Comparison of ENCODE assay signal across 11 cellular contexts in genomic region chr3:131231710-131232348, GRCh38.
DNase-seq lines count a peak whose midpoint lies in the region; ATAC-seq and TF ChIP-seq lines count a peak whose summit lies in the region.
"Had no signal": no experiment of that assay in that cellular context is flagged by ENCODE, and none has a peak within 500 bp of the region (broad histone marks: within the 10 kb centered on the region; RNA-seq: fewer than 3 reads in every experiment).

No MANE protein-coding gene starts in this region.

- POLR2A ChIA-PET in IMR-90 (lab: Charles Lee; ENCODE audit: unreplicated experiment): no interaction called here

- no peak overlapping the region for H2BK5ac ChIP-seq in IMR-90 (ENCODE audit: low read depth, low read length, poor library complexity, severe bottlenecking)

- TF ChIP-seq POLR2A in IMR-90 (IDR thresholded peaks at IDR 0.05; ENCODE audit: low read depth, low read length): no peak

- H3K4me3 ChIP-seq in IMR-90 (ENCODE audit: insufficient read depth, low read depth, low read length) (no peak overlapping the region), SK-N-MC (peak overlapping the region; percentile 60)

- no peaks in the 10 kb centered on the region for H3K4me1 ChIP-seq in IMR-90 (ENCODE audit: control insufficient read depth, insufficient read depth, low read length)

- no peak overlapping the region for H4K91ac ChIP-seq in IMR-90 (ENCODE audit: insufficient read depth, low read depth, low read length)

- whole genome bisulfite sequencing in IMR-90 (ENCODE audit: extremely low coverage in 2 of 2, insufficient read length in 1 of 2), 2 experiments: no CpG with 5 or more reads among the region's 3 CpGs

- no peak overlapping the region for H2AK9ac ChIP-seq in IMR-90 (replicated peaks; ENCODE audit: low read depth, low read length, poor library complexity)

- H3K56ac ChIP-seq in IMR-90 (ENCODE audit: extremely low read depth, insufficient read depth, low read length): no peak overlapping the region

- H2BK120ac ChIP-seq in IMR-90 (ENCODE audit: low read depth, low read length): no peak overlapping the region

- H3K9me3 ChIP-seq in IMR-90 (ENCODE audit: control insufficient read depth, insufficient read depth, low read length): no peaks in the 10 kb centered on the region
- no peaks in the 10 kb centered on the region for H3K9me3 ChIP-seq in SK-N-MC (ENCODE audit: low read depth, low read length)

- H3K27ac ChIP-seq in IMR-90 (ENCODE audit: insufficient read depth, low read length) (no peak overlapping the region), SK-N-MC (peak overlapping the region; percentile 97)

- H3K4ac ChIP-seq in IMR-90 (ENCODE audit: low read depth, low read length): no peak overlapping the region

- no peaks in the 10 kb centered on the region for H4K20me1 ChIP-seq in IMR-90 (ENCODE audit: insufficient read depth, low read length)

- H2BK20ac ChIP-seq in IMR-90 (ENCODE audit: low read depth, low read length): no peak overlapping the region

- H4K8ac ChIP-seq in IMR-90 (ENCODE audit: low read depth in 2 of 2, low read length in 2 of 2): no peak overlapping the region

- intact Hi-C loops in IMR-90 (cut with micrococcal nuclease): no loop called here

- H3K36me3 ChIP-seq in IMR-90 (ENCODE audit: control insufficient read depth, insufficient read depth, low read length) (no peaks in the 10 kb centered on the region), SK-N-MC (ENCODE audit: insufficient read depth, low read length) (no peaks in the 10 kb centered on the region)

- H3K18ac ChIP-seq in IMR-90 (ENCODE audit: low read depth, low read length): no peak overlapping the region

- DNase-seq in DMS 273 treated with DMSO at 0.1 percent for 48 hours (lab: John Stamatoyannopoulos, UW) (peak; percentile 21), IMR-90 (no peak), SK-N-MC (ENCODE audit: low read depth, low spot score) (peak; percentile 97), left kidney (ENCODE audit: low read depth, low spot score) (peak; percentile 48), HuH-7.5 (ENCODE audit: low spot score) (no peak)
- DNase-seq: natural killer cell, NCI-H2227 treated with DMSO at 0.1 percent for 48 hours had no signal

- in situ Hi-C loops in IMR-90 (cut with MboI; ENCODE audit: low sequenced_read_pairs): no loop called here

- no peak overlapping the region for H2BK15ac ChIP-seq in IMR-90 (ENCODE audit: low read depth, low read length)

- ATAC-seq in IMR-90 (ENCODE audit: low read depth) (0 out of 2 replicates have a peak, but pooled peaks have one; percentile 14), GM18870 (IDR thresholded peaks at IDR 0.05; ENCODE audit: unreplicated experiment) (no peak), HG02840 (IDR thresholded peaks at IDR 0.05; ENCODE audit: low FRiP score, unreplicated experiment) (no peak), HG03135 (IDR thresholded peaks at IDR 0.05; ENCODE audit: unreplicated experiment) (no peak)
- ATAC-seq: natural killer cell; stimulated activated memory B cell treated with anti-CD40 and anti-IgM and Interleukin-4, amounts not matched to agents 10 μg/mL and 1 μg/mL and 100 μg/mL, for 72 hours had no signal

- no peaks in the 10 kb centered on the region for H3K27me3 ChIP-seq in IMR-90 (ENCODE audit: control insufficient read depth, insufficient read depth, low read length)

- no peak overlapping the region for H2AFZ ChIP-seq in IMR-90 (replicated peaks; ENCODE audit: low read length, poor library complexity)

- no peak overlapping the region for H2AK5ac ChIP-seq in IMR-90 (ENCODE audit: low read depth, low read length)

- CTCF ChIA-PET in IMR-90 (lab: Yijun Ruan, JAX): no interaction called here

- H3K9me1 ChIP-seq in IMR-90 (ENCODE audit: insufficient read depth, low read length): no peaks in the 10 kb centered on the region

- H3K4me2 ChIP-seq in IMR-90 (ENCODE audit: low read depth, low read length): no peak overlapping the region

- no peak for TF ChIP-seq CTCF in IMR-90 (conservative IDR thresholded peaks at IDR 0.05; ENCODE audit: low read depth, low read length)

- dilution Hi-C loops in IMR-90 (cut with HindIII; ENCODE audit: low sequenced_read_pairs, unreplicated experiment): no loop called here

- no peak overlapping the region for H3K23ac ChIP-seq in IMR-90 (ENCODE audit: low read depth, low read length)

- TF ChIP-seq RAD21 in IMR-90 (IDR thresholded peaks at IDR 0.05; ENCODE audit: low read length): no peak

- H3K9ac ChIP-seq in IMR-90 (ENCODE audit: low read depth, low read length) (no peak overlapping the region), SK-N-MC (ENCODE audit: insufficient read length) (peak overlapping the region; percentile 49)

- no peak overlapping the region for H3K14ac ChIP-seq in IMR-90 (replicated peaks; ENCODE audit: low read depth, low read length)

- H3K79me1 ChIP-seq in IMR-90 (ENCODE audit: low read depth in 1 of 2, low read length in 2 of 2): no peaks in the 10 kb centered on the region

- H4K5ac ChIP-seq in IMR-90 (ENCODE audit: low read depth, low read length): no peak overlapping the region

- no TSS peak for BruUV-seq in IMR-90 (replicated peaks; lab: Mats Ljungman, UMichigan)

TF ChIP-seq in IMR-90, 13 proteins besides CTCF, POLR2A, EP300 and RAD21:
- no peak for TF ChIP-seq RFX5 (IDR thresholded peaks at IDR 0.05; ENCODE audit: low read depth, low read length)
- TF ChIP-seq ELK1 (IDR thresholded peaks at IDR 0.05; ENCODE audit: borderline replicate concordance, low read depth, low read length): no peak
- TF ChIP-seq USF2 (IDR thresholded peaks at IDR 0.05; ENCODE audit: low read depth, low read length): no peak
- no peak for TF ChIP-seq RCOR1 (IDR thresholded peaks at IDR 0.05; ENCODE audit: insufficient replicate concordance, low read length)
- TF ChIP-seq CHD1 (IDR thresholded peaks at IDR 0.05; ENCODE audit: low read depth, low read length): no peak
- TF ChIP-seq CEBPB (IDR thresholded peaks at IDR 0.05; ENCODE audit: low read depth, low read length): no peak
- TF ChIP-seq MXI1 (IDR thresholded peaks at IDR 0.05; ENCODE audit: borderline replicate concordance, low read depth, low read length): no peak
- TF ChIP-seq MAZ (IDR thresholded peaks at IDR 0.05; ENCODE audit: borderline replicate concordance, low read depth, low read length): no peak
- no peak for TF ChIP-seq BHLHE40 (IDR thresholded peaks at IDR 0.05; ENCODE audit: low read depth, low read length)
- TF ChIP-seq NFE2L2 (IDR thresholded peaks at IDR 0.05; ENCODE audit: low read depth, low read length): no peak
- no peak for TF ChIP-seq FOS (IDR thresholded peaks at IDR 0.05; ENCODE audit: low read depth, low read length)
- no peak for TF ChIP-seq SMC3 (IDR thresholded peaks at IDR 0.05; ENCODE audit: low read depth, low read length)
- no peak for TF ChIP-seq MAFK (IDR thresholded peaks at IDR 0.05; ENCODE audit: low read depth, low read length)

Comparison
In these comparisons a context has a peak if more than half of its experiments do, and no peak if none do; other contexts are left out.
1. DNase-seq: peak in DMS 273 treated with DMSO at 0.1 percent for 48 hours (single experiment), SK-N-MC (single experiment) and left kidney (single experiment); none in IMR-90 (single experiment) and HuH-7.5 (single experiment).